Comparison of ENCODE assay signal across 8 cellular contexts in the genomic region with DNA sequence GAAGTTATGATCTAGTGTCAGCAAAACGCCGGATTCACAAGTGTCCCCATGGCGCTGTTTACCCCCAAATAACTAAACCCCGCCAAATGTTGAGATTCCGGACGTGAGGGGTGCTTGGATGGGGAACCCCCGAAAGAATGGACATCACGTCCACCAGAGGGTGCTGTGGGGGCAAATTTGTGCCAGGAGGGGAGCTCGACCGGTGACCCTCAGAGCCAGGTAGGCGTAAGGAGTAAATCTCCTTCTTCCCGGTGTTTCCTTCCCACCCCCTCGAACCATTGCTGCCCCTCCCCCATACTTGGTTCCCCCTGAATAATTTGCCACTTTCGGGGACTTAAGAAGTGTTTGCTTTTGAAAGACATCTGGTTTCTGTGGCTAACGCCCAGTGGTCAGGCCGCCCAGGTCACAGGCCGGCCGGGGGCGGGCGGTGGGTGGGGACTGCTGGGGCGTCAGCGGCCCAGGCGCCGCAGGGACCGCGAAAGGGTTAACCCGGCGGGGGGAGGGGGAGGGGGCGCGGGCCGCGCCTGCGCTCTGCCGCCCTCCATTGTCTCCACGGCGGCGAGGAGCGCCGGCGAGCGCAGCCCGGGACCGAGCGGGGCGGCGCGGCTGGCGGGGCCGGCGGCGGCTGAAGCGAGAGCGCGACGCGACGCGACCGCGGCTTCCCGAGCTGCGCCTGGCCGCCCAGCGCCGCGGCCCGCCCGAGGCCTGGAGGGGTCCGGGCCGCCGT. TPM values are rescaled to one million over a fixed set of nuclear protein-coding genes. Genes with fewer than 3 reads are reported as not detected.
A peak's percentile ranks its signal among the peaks of the same experiment; 100 is the strongest.
DNase-seq lines count a peak whose midpoint lies in the region; ATAC-seq and TF ChIP-seq lines count a peak whose summit lies in the region.

Gene ZNRF1, plus strand, starts transcription at position 544 of the 727 bp plus-strand sequence. CDS start 648 bp downstream, outside the sequence.

- POLR2A ChIA-PET in WTC11 (lab: Charles Lee), result interaction anchor here (0.6 to 2.0 kb wide), 4 partner anchors 14 to 284 kb away, joined by 4 to 16 read pairs (median 4); partner anchors contain the start of gene WDR59

- peak; percentile 78 for DNase-seq in NCI-H748 (lab: John Stamatoyannopoulos, UW; ENCODE audit: unreplicated experiment)
- DNase-seq in NCI-H748 treated with DMSO at 0.1 percent for 48 hours (lab: John Stamatoyannopoulos, UW), result no peak
- DNase-seq in NCI-H2029 treated with DMSO at 0.1 percent for 48 hours (lab: John Stamatoyannopoulos, UW), result peak; percentile 32
- peak; percentile 91 for DNase-seq in WTC11 (ENCODE audit: low spot score)
- peak; percentile 78 to 87 for DNase-seq in cardiac fibroblast (ENCODE audit: low read depth in 2 of 2)
- DNase-seq in inferior parietal cortex (ENCODE audit: extremely low spot score), result peak; percentile 78
- peak; percentile 82 for DNase-seq in stimulated activated CD4-positive, alpha-beta T cell treated with anti-CD3 and anti-CD28 coated beads, Interleukin-12 subunit alpha, Interleukin-12 subunit beta, amount 100 ng/mL, for 4 hours

- H3K36me3 Mint-ChIP-seq in WTC11, result peaks cover 2% of the 10 kb centered on the region; the same call in 1 of the 2 replicates

- H3K27me3 Mint-ChIP-seq in WTC11 (ENCODE audit: low read depth), result peaks cover 5% of the 10 kb centered on the region

- peak within 1 kb of the TSS; percentile 85 for H3K4me3 Mint-ChIP-seq in WTC11

- peak within 1 kb of the TSS; percentile 59 for H3K27ac Mint-ChIP-seq in WTC11

- ATAC-seq in HG02885 (IDR thresholded peaks at IDR 0.05; ENCODE audit: poor library complexity, unreplicated experiment) (peak; percentile 71), WTC11 (peak; percentile 74)

- H3K9me3 Mint-ChIP-seq in WTC11, result 0 out of 2 replicates have a peak, but pooled peaks cover 4% of the 10 kb centered on the region

- H3K4me1 Mint-ChIP-seq in WTC11, result peaks cover 45% of the 10 kb centered on the region

- TF ChIP-seq CTCF in WTC11 (IDR thresholded peaks at IDR 0.05) (peak; percentile 51; the same call in 1 of the 2 replicates), cardiac fibroblast (IDR thresholded peaks at IDR 0.05; ENCODE audit: low read depth, low read length) (peak; percentile 73)

- CTCF ChIA-PET in WTC11 (lab: Charles Lee), result interaction anchor here (0.5 to 3.9 kb wide), 32 partner anchors 8 to 200 kb away, joined by 3 to 158 read pairs (median 4); partner anchors contain the start of genes LDHD and WDR59

- peak within 1 kb of the TSS; percentile 71 to 73 for H3K4me3 ChIP-seq in cardiac fibroblast (replicated peaks in 1 of 2; ENCODE audit: low read depth in 2 of 2, low read length in 2 of 2)

TF ChIP-seq in WTC11, 78 proteins besides CTCF, POLR2A, EP300 and RAD21:
- TF ChIP-seq ZNF232 (CRISPR knock-in tag; IDR thresholded peaks at IDR 0.05) (0 out of 2 replicates have a peak, but pooled peaks have one; percentile 46), GABPB1 (CRISPR knock-in tag; IDR thresholded peaks at IDR 0.05) (no peak), IRF2 (CRISPR knock-in tag; IDR thresholded peaks at IDR 0.05; ENCODE audit: borderline replicate concordance, low read depth) (no peak), NR3C1 (CRISPR knock-in tag; conservative IDR thresholded peaks at IDR 0.05; ENCODE audit: low read depth) (no peak)

RNA-seq across cellular contexts. Expression of gene ZNRF1, which starts in this region (rescaled TPM):
- 44.3 to 47.6 TPM (median 46.5 TPM) in 3 replicates for total RNA-seq in WTC11 (2021)
